ENCODE assay signal across 9 cellular contexts in genomic region chr7:26500749-26501352, GRCh38.
DNase-seq lines count a peak whose midpoint lies in the region; ATAC-seq, FAIRE-seq and TF ChIP-seq lines count a peak whose summit lies in the region.
"Had no signal": no experiment of that assay in that cellular context is flagged by ENCODE, and none has a peak within 500 bp of the region (broad histone marks: within the 10 kb centered on the region; RNA-seq: fewer than 3 reads in every experiment).

No MANE protein-coding gene starts in this region.

- H3K9me3 Mint-ChIP-seq in HFFc6: peaks cover 15% of the 10 kb centered on the region; the same call in 1 of the 2 replicates
- H3K9me3 Mint-ChIP-seq in effector memory CD8-positive, alpha-beta T cell: no peaks in the 10 kb centered on the region

- H3K9me3 ChIP-seq in PC-3 (ENCODE audit: low read length): no peaks in the 10 kb centered on the region
- H3K9me3 ChIP-seq: SJSA1 had no signal

- intact Hi-C loops in PC-3 (cut with micrococcal nuclease): loop anchor here (1.0 to 10.0 kb wide), 5 partner anchors 102 to 660 kb away; no protein-coding TSS in a partner anchor

- H3K4me1 Mint-ChIP-seq in HFFc6 (ENCODE audit: low read depth): no peaks in the 10 kb centered on the region
- H3K4me1 Mint-ChIP-seq in effector memory CD8-positive, alpha-beta T cell (ENCODE audit: low read depth in 2 of 2): no peaks in the 10 kb centered on the region

- no peak overlapping the region for H3K4me2 ChIP-seq in PC-3 (ENCODE audit: low read length)

- no peaks in the 10 kb centered on the region for H3K36me3 ChIP-seq in PC-3 (ENCODE audit: low read depth, low read length)
- H3K36me3 ChIP-seq: SJSA1 had no signal

- no peaks in the 10 kb centered on the region for H3F3A ChIP-seq in PC-3 (ENCODE audit: low read length, unreplicated experiment)

- no peak overlapping the region for H3K27ac Mint-ChIP-seq in HFFc6
- H3K27ac Mint-ChIP-seq in effector memory CD8-positive, alpha-beta T cell: no peak overlapping the region

- no peak for FAIRE-seq in urothelium cell line (lab: Jason Lieb, UNC)

- H3K27me3 ChIP-seq in PC-3 (ENCODE audit: low read length): no peaks in the 10 kb centered on the region

- POLR2A ChIA-PET in PC-3 (lab: Charles Lee; ENCODE audit: unreplicated experiment): no interaction called here

- H3K9ac ChIP-seq in PC-3 (ENCODE audit: low read length): no peak overlapping the region

- H3K36me3 Mint-ChIP-seq in HFFc6 (ENCODE audit: low read depth): no peaks in the 10 kb centered on the region
- no peaks in the 10 kb centered on the region for H3K36me3 Mint-ChIP-seq in effector memory CD8-positive, alpha-beta T cell (ENCODE audit: insufficient read depth)

- H3K4me3 ChIP-seq in PC-3 (ENCODE audit: low read length): no peak overlapping the region
- H3K4me3 ChIP-seq in fibroblast of the aortic adventitia (ENCODE audit: low read depth, low read length): no peak overlapping the region
- H3K4me3 ChIP-seq: SJSA1 had no signal

- TF ChIP-seq CTCF in HFFc6 (IDR thresholded peaks at IDR 0.05): peak; percentile 63
- peak; percentile 79 for TF ChIP-seq CTCF in PC-3 (conservative IDR thresholded peaks at IDR 0.05; ENCODE audit: low read depth, low read length)
- peak; percentile 38 for TF ChIP-seq CTCF in fibroblast of the aortic adventitia (IDR thresholded peaks at IDR 0.05; ENCODE audit: insufficient read depth, low read length)

- no peak overlapping the region for H3K27ac ChIP-seq in PC-3 (ENCODE audit: low read length)
- H3K27ac ChIP-seq: SJSA1 had no signal

- H2AFZ ChIP-seq in PC-3 (ENCODE audit: low read length): no peak overlapping the region

- H3K9me2 ChIP-seq in PC-3 (replicated peaks; ENCODE audit: low read length): no peaks in the 10 kb centered on the region

- BruUV-seq in PC-3 (replicated peaks; lab: Mats Ljungman, UMichigan): no TSS peak

- CTCF ChIA-PET in PC-3 (lab: Charles Lee): interaction anchor here (0.6 to 1.5 kb wide), 6 partner anchors 28 to 326 kb away, joined by 3 to 26 read pairs (median 4); no protein-coding TSS in a partner anchor

- no peaks in the 10 kb centered on the region for H3K79me2 ChIP-seq in PC-3 (ENCODE audit: low read length)

- no peak overlapping the region for H3K4me3 Mint-ChIP-seq in HFFc6
- no peak overlapping the region for H3K4me3 Mint-ChIP-seq in effector memory CD8-positive, alpha-beta T cell

- no peaks in the 10 kb centered on the region for H4K20me1 ChIP-seq in PC-3 (ENCODE audit: low read length)

- ATAC-seq in PC-3 (peak; percentile 71), GM18511 (IDR thresholded peaks at IDR 0.05; ENCODE audit: unreplicated experiment) (no peak)
- ATAC-seq in effector memory CD8-positive, alpha-beta T cell (replicated peaks): no peak

- peaks cover 4% of the 10 kb centered on the region; the same call in 1 of the 2 replicates for H3K27me3 Mint-ChIP-seq in HFFc6 (ENCODE audit: insufficient read depth)
- H3K27me3 Mint-ChIP-seq in effector memory CD8-positive, alpha-beta T cell: peaks cover 30 to 31% of the 10 kb centered on the region in 2 donors

- DNase-seq in DMS 273 treated with DMSO at 0.1 percent for 48 hours (lab: John Stamatoyannopoulos, UW) (peak; percentile 40), HFFc6 (no peak), PC-3 (peak; percentile 58), fibroblast of the aortic adventitia (ENCODE audit: low read depth) (peak; percentile 17), urothelium cell line (ENCODE audit: low spot score) (peak; percentile 36)
- no peak for DNase-seq in activated CD4-positive, alpha-beta T cell treated with anti-CD3 and anti-CD28 coated beads, Interleukin-2, amount 50 U/mL, for 4 hours
- no peak for DNase-seq in effector memory CD8-positive, alpha-beta T cell

- no peaks in the 10 kb centered on the region for H3K4me1 ChIP-seq in PC-3 (ENCODE audit: insufficient read depth, low read length)
- H3K4me1 ChIP-seq: SJSA1 had no signal

Comparison
In these comparisons a context has a peak if more than half of its experiments do, and no peak if none do; other contexts are left out.
1. DNase-seq: peak in DMS 273 treated with DMSO at 0.1 percent for 48 hours (single experiment), PC-3 (single experiment), fibroblast of the aortic adventitia (single experiment) and urothelium cell line (single experiment); none in HFFc6 (single experiment), activated CD4-positive, alpha-beta T cell treated with anti-CD3 and anti-CD28 coated beads, Interleukin-2, amount 50 U/mL, for 4 hours (0 of 2) and effector memory CD8-positive, alpha-beta T cell (0 of 3).
2. Peak in every context shown above with its lines, with median percentiles within 50 percentile points of each other: CTCF ChIP-seq.